ENCODE assay signal across 25 cellular contexts in the genomic region with DNA sequence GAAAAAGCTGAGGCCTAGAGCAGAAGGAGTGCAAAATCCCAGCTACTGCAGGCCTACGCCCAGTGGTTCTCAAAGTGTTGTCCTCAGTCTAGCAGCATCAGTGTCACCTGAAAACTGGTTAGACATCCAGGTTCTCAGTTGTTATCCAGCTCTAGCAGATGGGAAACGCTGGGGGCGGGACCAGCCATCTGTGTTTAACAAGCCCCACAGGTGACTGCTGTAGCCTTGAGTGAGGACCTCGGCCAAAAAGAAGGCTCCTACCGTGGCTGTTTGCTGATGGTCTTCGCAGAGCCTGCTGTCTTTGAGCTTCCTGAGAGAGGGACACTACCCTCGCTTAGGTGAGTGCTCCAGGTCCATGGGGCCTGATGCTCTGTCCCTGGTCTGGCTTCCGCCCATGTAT.
DNase-seq lines count a peak whose midpoint lies in the region; ATAC-seq, FAIRE-seq and TF ChIP-seq lines count a peak whose summit lies in the region.
"Had no signal": no experiment of that assay in that cellular context is flagged by ENCODE, and none has a peak within 500 bp of the region (broad histone marks: within the 10 kb centered on the region; RNA-seq: fewer than 3 reads in every experiment).

No MANE protein-coding gene starts in this region.

- WGBS in K562 (ENCODE audit: insufficient coverage, low coverage, missing lambda C conversion rate), result 12% methylated on average over 8 of the region's 8 CpGs
- no CpG with 5 or more reads among the region's 8 CpGs for WGBS in neuronal stem cell (ENCODE audit: extremely low coverage in 2 of 2, insufficient read length in 2 of 2, insufficient replicate concordance in 1 of 2), 2 donors
- 76% methylated on average over 8 of the region's 8 CpGs for WGBS in prostate gland

- no peak overlapping the region for H2BK120ac ChIP-seq in neuronal stem cell (ENCODE audit: low read depth, low read length)

- H3K4me3 ChIP-seq in K562 (no peak overlapping the region), neuronal stem cell (ENCODE audit: low read length in 2 of 2) (no peak overlapping the region), prostate gland (no peak overlapping the region)
- H3K4me3 ChIP-seq: BLaER1, GM23338, HAP-1 had no signal

- H2AFZ ChIP-seq in K562 (ENCODE audit: low read depth, low read length) (no peak overlapping the region), neuronal stem cell (ENCODE audit: low read length) (no peak overlapping the region)
- H2AFZ ChIP-seq: GM23338 had no signal

- no TSS peak for BruUV-seq in K562 (replicated peaks; lab: Mats Ljungman, UMichigan)

- no peak overlapping the region for H4K91ac ChIP-seq in neuronal stem cell (ENCODE audit: low read depth, low read length, poor library complexity)

- TF ChIP-seq POLR2A in K562 (conservative IDR thresholded peaks at IDR 0.05), result no peak
- no peak for TF ChIP-seq POLR2A in prostate gland (IDR thresholded peaks at IDR 0.05)

- DNase-seq in NCI-H510A treated with DMSO at 0.1 percent for 48 hours (lab: John Stamatoyannopoulos, UW) (peak; percentile 10), NCI-H510A (lab: John Stamatoyannopoulos, UW) (no peak), NCI-H1694 treated with DMSO at 0.1 percent for 48 hours (lab: John Stamatoyannopoulos, UW) (peak; percentile 55), K562 (ENCODE audit: extremely low read depth in 1 of 4, low spot score in 3 of 4) (no peak), neuronal stem cell (ENCODE audit: low spot score) (no peak), prostate gland (ENCODE audit: low spot score) (no peak), LoVo (ENCODE audit: low spot score) (no peak)
- DNase-seq: CD4-positive, CD25-positive, alpha-beta regulatory T cell; GDM1; IMR-90; NCI-H1048; NCI-H1417; NCI-H2029; NCI-H226; NCI-H526; Right ventricle myocardium superior; RPMI8226; T-cell had no signal

- peak overlapping the region; percentile 44 for H3K18ac ChIP-seq in neuronal stem cell (ENCODE audit: low read length)

- no peak overlapping the region for H2AK5ac ChIP-seq in neuronal stem cell (ENCODE audit: low read depth, low read length)

- H3K27me3 ChIP-seq in K562 (ENCODE audit: control insufficient read depth in 2 of 2, insufficient read depth in 2 of 2, low read length in 2 of 2) (peaks cover 48 to 69% of the 10 kb centered on the region in 2 experiments), neuronal stem cell (ENCODE audit: control insufficient read depth in 3 of 3, insufficient read depth in 3 of 3, low read depth in 1 of 3, low read length in 3 of 3) (peaks cover 0 to 22% (median 0%) of the 10 kb centered on the region in 3 experiments), prostate gland (replicated peaks; ENCODE audit: insufficient read depth) (no peaks in the 10 kb centered on the region)
- H3K27me3 ChIP-seq: BLaER1 had no signal

- TF ChIP-seq CTCF in K562 (IDR thresholded peaks at IDR 0.05 in 2 of 3, conservative IDR thresholded peaks at IDR 0.05 in 1 of 3; ENCODE audit: insufficient read depth in 2 of 3, low read depth in 1 of 3, low read length in 3 of 3) (no peak), prostate gland (IDR thresholded peaks at IDR 0.05) (no peak)

- peak overlapping the region; percentile 3 for H2BK15ac ChIP-seq in neuronal stem cell (ENCODE audit: low read length)

- H3K4me1 ChIP-seq in K562 (replicated peaks in 1 of 2; ENCODE audit: control insufficient read depth in 2 of 2, insufficient read depth in 2 of 2, low read length in 2 of 2), result peaks cover 0 to 20% of the 10 kb centered on the region in 2 experiments; a peak in 1 of 5 replicates
- peaks cover 1 to 10% of the 10 kb centered on the region in 2 donors for H3K4me1 ChIP-seq in neuronal stem cell (ENCODE audit: control insufficient read depth in 2 of 2, insufficient read depth in 1 of 2, low read depth in 1 of 2, low read length in 2 of 2)
- H3K4me1 ChIP-seq in prostate gland (replicated peaks), result no peaks in the 10 kb centered on the region
- H3K4me1 ChIP-seq: HAP-1 had no signal

- H3K4ac ChIP-seq in neuronal stem cell (ENCODE audit: low read length), result no peak overlapping the region

- H3K27ac ChIP-seq in K562 (ENCODE audit: extremely low read depth, low read depth, low read length), result no peak overlapping the region
- H3K27ac ChIP-seq in neuronal stem cell (replicated peaks; ENCODE audit: low read length), result no peak overlapping the region
- no peak overlapping the region for H3K27ac ChIP-seq in prostate gland
- H3K27ac ChIP-seq: BLaER1, KMS-11 had no signal

- in situ Hi-C loops in K562 (cut with MboI), result no loop called here

- H3K9ac ChIP-seq in K562 (ENCODE audit: insufficient read depth in 1 of 2, low read depth in 2 of 2, low read length in 2 of 2) (no peak overlapping the region), neuronal stem cell (ENCODE audit: low read depth, low read length, poor library complexity) (no peak overlapping the region)
- H3K9ac ChIP-seq: BLaER1, KMS-11 had no signal

- no peaks in the 10 kb centered on the region for H4K20me1 ChIP-seq in K562 (replicated peaks; ENCODE audit: control insufficient read depth, insufficient read depth, low read length)

- TF ChIP-seq EP300 in K562 (IDR thresholded peaks at IDR 0.05; ENCODE audit: low read length), result no peak

- intact Hi-C loops in K562 (cut with micrococcal nuclease), result no loop called here
- intact Hi-C loops in prostate gland (cut with DNase I), result no loop called here

- H3K79me1 ChIP-seq in neuronal stem cell (ENCODE audit: low read depth, low read length), result no peaks in the 10 kb centered on the region

- H3K23ac ChIP-seq in neuronal stem cell (ENCODE audit: low read depth, low read length, poor library complexity), result no peak overlapping the region

- no peak; the same call in 2 of the 3 replicates for ATAC-seq in K562
- ATAC-seq: T-cell had no signal

- H2BK12ac ChIP-seq in neuronal stem cell (ENCODE audit: low read length), result no peak overlapping the region

- CTCF ChIA-PET in K562 (lab: Yijun Ruan, JAX; ENCODE audit: low intra/inter-chr PET ratio), result no interaction called here

- no peaks in the 10 kb centered on the region for H3K36me3 ChIP-seq in K562 (ENCODE audit: control insufficient read depth, insufficient read depth, low read length)
- H3K36me3 ChIP-seq in neuronal stem cell (replicated peaks in 1 of 2; ENCODE audit: control insufficient read depth in 2 of 2, insufficient read depth in 2 of 2, low read length in 2 of 2), result no peaks in the 10 kb centered on the region
- no peaks in the 10 kb centered on the region for H3K36me3 ChIP-seq in prostate gland
- H3K36me3 ChIP-seq: HAP-1 had no signal

- TF ChIP-seq RAD21 in K562 (CRISPR knock-in tag; conservative IDR thresholded peaks at IDR 0.05 in 1 of 2, IDR thresholded peaks at IDR 0.05 in 1 of 2), result no peak

- no peak overlapping the region for H2BK5ac ChIP-seq in neuronal stem cell (ENCODE audit: low read length)

- H3K9me3 ChIP-seq in K562 (replicated peaks; ENCODE audit: control insufficient read depth, insufficient read depth, low read depth, low read length) (no peaks in the 10 kb centered on the region), neuronal stem cell (replicated peaks in 1 of 2; ENCODE audit: control insufficient read depth in 2 of 2, insufficient read depth in 1 of 2, low read depth in 1 of 2, low read length in 2 of 2) (peaks cover 0 to 2% of the 10 kb centered on the region in 2 donors), prostate gland (no peaks in the 10 kb centered on the region)
- H3K9me3 ChIP-seq: BLaER1, HAP-1 had no signal

- no peaks in the 10 kb centered on the region for H3K9me1 ChIP-seq in K562 (ENCODE audit: control insufficient read depth, insufficient read depth, low read length)

- no peak for FAIRE-seq in K562 (lab: Jason Lieb, UNC)
- FAIRE-seq: A204.1, D721Med, GM12891 had no signal

- no peak overlapping the region for H3K14ac ChIP-seq in neuronal stem cell (ENCODE audit: low read length)

- H3K79me2 ChIP-seq in K562 (ENCODE audit: control insufficient read depth, insufficient read depth, low read length), result no peaks in the 10 kb centered on the region

- no peak overlapping the region for H3K4me2 ChIP-seq in K562 (ENCODE audit: insufficient read depth, low read length)
- no peak overlapping the region for H3K4me2 ChIP-seq in neuronal stem cell (ENCODE audit: insufficient read depth, low read length, poor library complexity, severe bottlenecking)
- H3K4me2 ChIP-seq: BLaER1, GM23338, KMS-11 had no signal

- H4K8ac ChIP-seq in neuronal stem cell (ENCODE audit: low read depth, low read length), result no peak overlapping the region

- POLR2A ChIA-PET in K562 (lab: Yijun Ruan, JAX), result interaction anchor here (0.5 to 1.2 kb wide), 7 partner anchors 9 to 1323 kb away, joined by 3 to 4 read pairs (median 3); no protein-coding TSS in a partner anchor

TF ChIP-seq in K562, 482 proteins besides CTCF, POLR2A, EP300 and RAD21:
- TF ChIP-seq CBFA2T3 (IDR thresholded peaks at IDR 0.05), result 0 out of 2 replicates have a peak, but pooled peaks have one; percentile 10
- no peak for TF ChIP-seq TAF7 (tag; IDR thresholded peaks at IDR 0.05)
TF ChIP-seq in K562: peak in this region for 1.

Comparison
In these comparisons a context has a peak if more than half of its experiments do, and no peak if none do; other contexts are left out.
1. DNase-seq: peak in NCI-H510A treated with DMSO at 0.1 percent for 48 hours (single experiment) and NCI-H1694 treated with DMSO at 0.1 percent for 48 hours (single experiment); none in NCI-H510A (single experiment), K562 (0 of 4), neuronal stem cell (single experiment), prostate gland (single experiment) and LoVo (single experiment).